10 cellular contexts compared by ENCODE assay signal in genomic region chr3:52091566-52092290, GRCh38. TPM values are rescaled to one million over a fixed set of nuclear protein-coding genes. Genes with fewer than 3 reads are reported as not detected.
DNase-seq lines count a peak whose midpoint lies in the region; ATAC-seq and TF ChIP-seq lines count a peak whose summit lies in the region.
"Had no signal": no experiment of that assay in that cellular context is flagged by ENCODE, and none has a peak within 500 bp of the region (broad histone marks: within the 10 kb centered on the region; RNA-seq: fewer than 3 reads in every experiment).

No MANE protein-coding gene starts in this region.

- no peak for TF ChIP-seq CTCF in heart left ventricle (IDR thresholded peaks at IDR 0.05)

- H3K36me3 ChIP-seq in BLaER1 (peaks cover 28% of the 10 kb centered on the region), heart left ventricle (peaks cover 0 to 4% (median 0%) of the 10 kb centered on the region in 9 donors)

- peaks cover 7% of the 10 kb centered on the region for H3K4me1 Mint-ChIP-seq in T-helper 17 cell

- H3K27ac ChIP-seq in BLaER1 (peak overlapping the region; percentile 82), heart left ventricle (peak overlapping the region in 3 of 12 donors; percentile 67 to 86 (median 83))

- peaks cover 2% of the 10 kb centered on the region; the same call in 1 of the 2 replicates for H4K20me1 ChIP-seq in BLaER1

- H3K27ac Mint-ChIP-seq in T-helper 17 cell = peak overlapping the region; percentile 77

- H3K36me3 Mint-ChIP-seq in T-helper 17 cell (ENCODE audit: low read depth) = peaks cover 2% of the 10 kb centered on the region

- H3K4me3 ChIP-seq in BLaER1 (peak overlapping the region; percentile 1; the same call in 1 of the 2 replicates), heart left ventricle (no peak overlapping the region)

- no peak for TF ChIP-seq POLR2A in heart left ventricle (IDR thresholded peaks at IDR 0.05)

- DNase-seq in T-helper 17 cell = no peak
- DNase-seq in heart left ventricle = peak in 3 of 5 donors; percentile 17 to 41 (median 18)
- peak; percentile 87 for DNase-seq in pons (ENCODE audit: low spot score)
- no peak for DNase-seq in NCI-H345 (lab: John Stamatoyannopoulos, UW)
- DNase-seq in effector CD8-positive, alpha-beta T cell (lab: John Stamatoyannopoulos, UW) = no peak
- no peak for DNase-seq in DMS153 treated with DMSO at 0.1 percent for 48 hours (lab: John Stamatoyannopoulos, UW; ENCODE audit: unreplicated experiment)
- DNase-seq: activated CD8-positive, alpha-beta memory T cell treated with anti-CD3 and anti-CD28 coated beads, Interleukin-2, amount 50 U/mL, for 4 hours; NCI-H446 treated with DMSO at 0.1 percent for 48 hours had no signal

- H3K27me3 ChIP-seq in BLaER1 (no peaks in the 10 kb centered on the region), heart left ventricle (no peaks in the 10 kb centered on the region)

- no peak for ATAC-seq in T-helper 17 cell
- ATAC-seq in heart left ventricle = peak in 1 of 4 donors; percentile 20
- no peak for ATAC-seq in GM19455 (IDR thresholded peaks at IDR 0.05; ENCODE audit: unreplicated experiment)

- H3K4me2 ChIP-seq in BLaER1 = peak overlapping the region; percentile 91

- H3K9ac ChIP-seq in BLaER1 = peak overlapping the region; percentile 25

- intact Hi-C loops in heart left ventricle (cut with DNase I) = no loop called here

- WGBS in heart left ventricle, 4 donors = 62 to 71% (median 68%) methylated on average over 5 to 6 of the region's 6 CpGs

- no peaks in the 10 kb centered on the region for H3K27me3 Mint-ChIP-seq in T-helper 17 cell

- H3K9me3 ChIP-seq in BLaER1 (no peaks in the 10 kb centered on the region), T-helper 17 cell (ENCODE audit: control insufficient read depth, low read length, poor library complexity, severe bottlenecking) (no peaks in the 10 kb centered on the region), heart left ventricle (no peaks in the 10 kb centered on the region)

- no peak overlapping the region for H3K4me3 Mint-ChIP-seq in T-helper 17 cell

- H3K4me1 ChIP-seq in BLaER1 (peaks cover 84% of the 10 kb centered on the region), heart left ventricle (peaks cover 0 to 68% (median 52%) of the 10 kb centered on the region in 12 donors)

RNA-seq across cellular contexts. Expression of gene DUSP7, which starts 35.4 kb away (rescaled TPM):
- total RNA-seq in T-helper 17 cell (10 to 100 TPM; 15.8 to 18.6 TPM), heart left ventricle (10 to 100 TPM; 14.5 to 33.2 (median 20.7) TPM)
- 10 to 100 TPM in 1 of 2 donors, 1 to 10 TPM in 1; 9.2 to 26.1 TPM for polyA plus RNA-seq in heart left ventricle

Comparison
In these comparisons a context has a peak if more than half of its experiments do, and no peak if none do; other contexts are left out.
1. DNase-seq: peak in heart left ventricle (3 of 5) and pons (single experiment); none in T-helper 17 cell (0 of 3), NCI-H345 (single experiment), effector CD8-positive, alpha-beta T cell (single experiment) and DMS153 treated with DMSO at 0.1 percent for 48 hours (single experiment).